Comparison of ENCODE assay signal across 24 cellular contexts in genomic region chr3:17745301-17745700, GRCh38.
"Had no signal": no experiment of that assay in that cellular context is flagged by ENCODE, and none has a peak within 500 bp of the region (broad histone marks: within the 10 kb centered on the region; RNA-seq: fewer than 3 reads in every experiment).

No MANE protein-coding gene starts in this region.

- H3K36me3 ChIP-seq: cardiac muscle cell, left ventricle myocardium inferior, sigmoid colon had no signal

- H3K36me3 Mint-ChIP-seq: activated CD8-positive, alpha-beta memory T cell treated with anti-CD3 and anti-CD28 coated beads, Interleukin-2, amount 10 ng/mL, durations not matched to agents 7 days and 5 days; activated naive CD4-positive, alpha-beta T cell treated with anti-CD3 and anti-CD28 coated beads, Interleukin-2, amount 10 ng/mL, durations not matched to agents 7 days and 5 days; natural killer cell; stimulated activated naive B cell treated with anti-CD40 and anti-IgM and Interleukin-4, amounts not matched to agents 10 μg/mL and 1 μg/mL and 100 μg/mL, for 72 hours had no signal

- H3K27me3 Mint-ChIP-seq: activated B cell treated with CpG ODN at 0.5 μM for 24 hours; activated CD8-positive, alpha-beta memory T cell treated with anti-CD3 and anti-CD28 coated beads, Interleukin-2, amount 10 ng/mL, durations not matched to agents 7 days and 5 days; activated CD8-positive, alpha-beta T cell treated with anti-CD3 and anti-CD28 coated beads for 36 hours; activated naive CD4-positive, alpha-beta T cell treated with anti-CD3 and anti-CD28 coated beads, Interleukin-2, amount 10 ng/mL, durations not matched to agents 7 days and 5 days; activated naive CD8-positive, alpha-beta T cell treated with anti-CD3 and anti-CD28 coated beads, Interleukin-2, amount 50 U/mL, for 24 hours; progenitor cell of endocrine pancreas; stimulated activated naive B cell treated with anti-CD40 and anti-IgM and Interleukin-4, amounts not matched to agents 10 μg/mL and 1 μg/mL and 100 μg/mL, for 72 hours had no signal

- DNase-seq: activated B cell treated with CpG ODN at 0.5 μM for 24 hours; activated CD4-positive, alpha-beta T cell treated with anti-CD3 and anti-CD28 coated beads for 4 hours; activated CD8-positive, alpha-beta memory T cell treated with anti-CD3 and anti-CD28 coated beads, Interleukin-2, amount 10 ng/mL, durations not matched to agents 7 days and 5 days; activated CD8-positive, alpha-beta T cell treated with anti-CD3 and anti-CD28 coated beads for 36 hours; activated effector memory CD4-positive, alpha-beta T cell treated with anti-CD3 and anti-CD28 coated beads, Interleukin-2, amount 50 U/mL, for 16 hours; activated naive CD4-positive, alpha-beta T cell treated with anti-CD3 and anti-CD28 coated beads, Interleukin-2, amount 10 ng/mL, durations not matched to agents 7 days and 5 days; activated naive CD8-positive, alpha-beta T cell treated with anti-CD3 and anti-CD28 coated beads, Interleukin-2, amount 50 U/mL, for 24 hours; activated T-cell treated with anti-CD3 and anti-CD28 coated beads for 4 hours; foreskin keratinocyte; glutamatergic neuron; left ventricle myocardium inferior; midbrain; natural killer cell; retina; sigmoid colon; stimulated activated CD4-positive, alpha-beta T cell treated with anti-CD3 and anti-CD28 coated beads, Interleukin-15, amount 100 ng/mL, for 24 hours; stimulated activated naive B cell treated with anti-CD40 and anti-IgM and Interleukin-4, amounts not matched to agents 10 μg/mL and 1 μg/mL and 100 μg/mL, for 72 hours; T-helper 9 cell; trophoblast cell had no signal

- H3K27ac ChIP-seq: body of pancreas, cardiac muscle cell, foreskin keratinocyte, hepatocyte, left ventricle myocardium inferior, sigmoid colon had no signal

- H3K4me3 ChIP-seq: body of pancreas, cardiac muscle cell, hepatocyte, left ventricle myocardium inferior, sigmoid colon, smooth muscle cell had no signal

- H3K27ac Mint-ChIP-seq: activated CD8-positive, alpha-beta memory T cell treated with anti-CD3 and anti-CD28 coated beads, Interleukin-2, amount 10 ng/mL, durations not matched to agents 7 days and 5 days; activated CD8-positive, alpha-beta T cell treated with anti-CD3 and anti-CD28 coated beads for 36 hours; activated naive CD4-positive, alpha-beta T cell treated with anti-CD3 and anti-CD28 coated beads, Interleukin-2, amount 10 ng/mL, durations not matched to agents 7 days and 5 days; activated naive CD8-positive, alpha-beta T cell treated with anti-CD3 and anti-CD28 coated beads, Interleukin-2, amount 50 U/mL, for 24 hours; natural killer cell had no signal

- H3K9me3 Mint-ChIP-seq: activated B cell treated with CpG ODN at 0.5 μM for 24 hours; activated CD8-positive, alpha-beta T cell treated with anti-CD3 and anti-CD28 coated beads for 36 hours; activated naive CD4-positive, alpha-beta T cell treated with anti-CD3 and anti-CD28 coated beads, Interleukin-2, amount 10 ng/mL, durations not matched to agents 7 days and 5 days; activated naive CD8-positive, alpha-beta T cell treated with anti-CD3 and anti-CD28 coated beads, Interleukin-2, amount 50 U/mL, for 24 hours; natural killer cell; stimulated activated naive B cell treated with anti-CD40 and anti-IgM and Interleukin-4, amounts not matched to agents 10 μg/mL and 1 μg/mL and 100 μg/mL, for 72 hours had no signal

- H3K9me3 ChIP-seq: body of pancreas, left ventricle myocardium inferior, sigmoid colon had no signal

- H3K27me3 ChIP-seq: body of pancreas, cardiac muscle cell, foreskin keratinocyte, hepatocyte, sigmoid colon had no signal

- ATAC-seq: activated CD8-positive, alpha-beta memory T cell treated with anti-CD3 and anti-CD28 coated beads, Interleukin-2, amount 10 ng/mL, durations not matched to agents 7 days and 5 days; activated CD8-positive, alpha-beta T cell treated with anti-CD3 and anti-CD28 coated beads for 36 hours; activated naive CD8-positive, alpha-beta T cell treated with anti-CD3 and anti-CD28 coated beads, Interleukin-2, amount 50 U/mL, for 24 hours; body of pancreas; foreskin keratinocyte; natural killer cell; stimulated activated naive B cell treated with anti-CD40 and anti-IgM and Interleukin-4, amounts not matched to agents 10 μg/mL and 1 μg/mL and 100 μg/mL, for 72 hours had no signal

- H3K4me3 Mint-ChIP-seq: activated B cell treated with CpG ODN at 0.5 μM for 24 hours; activated CD8-positive, alpha-beta memory T cell treated with anti-CD3 and anti-CD28 coated beads, Interleukin-2, amount 10 ng/mL, durations not matched to agents 7 days and 5 days; activated CD8-positive, alpha-beta T cell treated with anti-CD3 and anti-CD28 coated beads for 36 hours; activated naive CD4-positive, alpha-beta T cell treated with anti-CD3 and anti-CD28 coated beads, Interleukin-2, amount 10 ng/mL, durations not matched to agents 7 days and 5 days; activated naive CD8-positive, alpha-beta T cell treated with anti-CD3 and anti-CD28 coated beads, Interleukin-2, amount 50 U/mL, for 24 hours had no signal
